In the genomic region with DNA sequence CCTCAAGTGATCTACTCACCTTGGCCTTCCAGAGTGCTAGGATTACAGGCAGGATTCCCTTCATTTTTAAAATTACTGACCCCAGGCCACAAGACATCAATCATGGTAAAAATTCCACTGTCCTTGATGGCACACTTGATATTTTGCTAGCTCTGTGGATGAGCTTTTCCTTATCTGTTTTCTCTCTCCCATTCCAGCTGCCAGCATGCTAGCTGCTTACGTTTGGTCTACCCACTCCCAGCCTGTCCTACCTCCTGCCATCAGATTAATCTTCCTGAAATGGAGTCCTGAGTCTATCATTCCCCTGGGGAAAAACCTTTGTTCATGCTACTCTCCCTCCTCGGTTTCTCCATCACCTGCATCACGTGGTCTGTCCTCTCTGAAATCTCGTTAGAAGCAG, we compare ENCODE assay signal across 17 cellular contexts.
DNase-seq lines count a peak whose midpoint lies in the region; ATAC-seq, FAIRE-seq and TF ChIP-seq lines count a peak whose summit lies in the region.
"Had no signal": no experiment of that assay in that cellular context is flagged by ENCODE, and none has a peak within 500 bp of the region (broad histone marks: within the 10 kb centered on the region; RNA-seq: fewer than 3 reads in every experiment).

No MANE protein-coding gene starts in this region.

- in situ Hi-C loops in K562 (cut with MboI) (no loop called here), ACHN (cut with HindIII; ENCODE audit: low pct_ligation_motif_present, low pct_unique_long_range_greater_than_20kb, low sequenced_read_pairs) (no loop called here)

- no peak overlapping the region for H3K4me3 Mint-ChIP-seq in GM23338
- no peak overlapping the region for H3K4me3 Mint-ChIP-seq in natural killer cell
- no peak overlapping the region for H3K4me3 Mint-ChIP-seq in endothelial cell (ENCODE audit: unreplicated experiment)

- H3K9me2 ChIP-seq in GM23338 (ENCODE audit: insufficient read depth): no peaks in the 10 kb centered on the region

- no peaks in the 10 kb centered on the region for H3F3A ChIP-seq in GM23338 (replicated peaks; ENCODE audit: low read depth)

- POLR2A ChIA-PET in K562 (lab: Yijun Ruan, JAX): interaction anchor here (0.5 kb wide), 1 partner anchor 49 kb away, joined by 3 read pairs; no protein-coding TSS in a partner anchor

- no peak for TF ChIP-seq RAD21 in K562 (CRISPR knock-in tag; conservative IDR thresholded peaks at IDR 0.05 in 1 of 2, IDR thresholded peaks at IDR 0.05 in 1 of 2)

- H3K79me2 ChIP-seq in GM23338 (replicated peaks; ENCODE audit: insufficient read depth) (peaks cover 4% of the 10 kb centered on the region; the same call in 1 of the 2 replicates), K562 (ENCODE audit: control insufficient read depth, insufficient read depth, low read length) (no peaks in the 10 kb centered on the region)

- no peaks in the 10 kb centered on the region; the same call in 1 of the 2 replicates for H3K9me3 ChIP-seq in K562 (replicated peaks; ENCODE audit: control insufficient read depth, insufficient read depth, low read depth, low read length)

- H3K36me3 ChIP-seq in GM23338 (ENCODE audit: insufficient read depth) (no peaks in the 10 kb centered on the region), K562 (ENCODE audit: control insufficient read depth, insufficient read depth, low read length) (no peaks in the 10 kb centered on the region)

- no peak for TF ChIP-seq EP300 in K562 (IDR thresholded peaks at IDR 0.05; ENCODE audit: low read length)

- H3K4me1 Mint-ChIP-seq in GM23338 (peaks cover 25% of the 10 kb centered on the region), natural killer cell (peaks cover 44 to 49% of the 10 kb centered on the region in 2 donors), endothelial cell (ENCODE audit: unreplicated experiment) (no peaks in the 10 kb centered on the region)

- CTCF ChIA-PET in K562 (lab: Yijun Ruan, JAX; ENCODE audit: low intra/inter-chr PET ratio): no interaction called here

- H3K27ac ChIP-seq in GM23338 (ENCODE audit: low read depth) (no peak overlapping the region), K562 (ENCODE audit: extremely low read depth, low read depth, low read length) (no peak overlapping the region)
- H3K27ac ChIP-seq: 22Rv1 had no signal

- H3K4me1 ChIP-seq in GM23338 (ENCODE audit: insufficient read depth) (peaks cover 23% of the 10 kb centered on the region), K562 (replicated peaks in 1 of 2; ENCODE audit: control insufficient read depth in 2 of 2, insufficient read depth in 2 of 2, low read length in 2 of 2) (no peaks in the 10 kb centered on the region; a peak in 1 of 5 replicates)

- H3K27ac Mint-ChIP-seq in GM23338: peak overlapping the region; percentile 1; the same call in 1 of the 2 replicates
- peak overlapping the region; percentile 68 to 92 for H3K27ac Mint-ChIP-seq in natural killer cell
- no peak overlapping the region for H3K27ac Mint-ChIP-seq in endothelial cell (ENCODE audit: unreplicated experiment)

- H3K27me3 Mint-ChIP-seq in GM23338 (ENCODE audit: insufficient read depth, low read depth, poor library complexity) (no peaks in the 10 kb centered on the region), natural killer cell (ENCODE audit: low read depth in 2 of 2) (no peaks in the 10 kb centered on the region), endothelial cell (ENCODE audit: unreplicated experiment) (no peaks in the 10 kb centered on the region)

- no TSS peak for BruUV-seq in K562 (replicated peaks; lab: Mats Ljungman, UMichigan)

- H3K27me3 ChIP-seq in GM23338 (ENCODE audit: insufficient read depth): no peaks in the 10 kb centered on the region
- H3K27me3 ChIP-seq in K562 (ENCODE audit: control insufficient read depth in 2 of 2, insufficient read depth in 2 of 2, low read length in 2 of 2): no peaks in the 10 kb centered on the region

- peak; percentile 10 for DNase-seq in DMS153 (lab: John Stamatoyannopoulos, UW)
- DNase-seq in DMS153 treated with DMSO at 0.1 percent for 48 hours (lab: John Stamatoyannopoulos, UW; ENCODE audit: unreplicated experiment): no peak
- no peak for DNase-seq in GM23338 (ENCODE audit: low spot score)
- DNase-seq in K562 (ENCODE audit: extremely low read depth in 1 of 4, low spot score in 3 of 4): no peak
- no peak for DNase-seq in natural killer cell
- DNase-seq in ACHN: no peak
- no peak for DNase-seq in endothelial cell (ENCODE audit: low spot score)
- DNase-seq in activated CD4-positive, alpha-beta T cell treated with anti-CD3 and anti-CD28 coated beads, Interleukin-2, amount 50 U/mL, for 4 hours: no peak
- DNase-seq: C1 segment of cervical spinal cord, Calu3, KG1, NCI-H1092, NCI-H1694, NCI-H2107, SHP77 had no signal

- intact Hi-C loops in K562 (cut with micrococcal nuclease) (no loop called here), natural killer cell (cut with micrococcal nuclease) (no loop called here)

- peaks cover 24% of the 10 kb centered on the region for H3K36me3 Mint-ChIP-seq in GM23338 (ENCODE audit: low read depth)
- peaks cover 7% of the 10 kb centered on the region for H3K36me3 Mint-ChIP-seq in natural killer cell
- H3K36me3 Mint-ChIP-seq in endothelial cell (ENCODE audit: low read depth, unreplicated experiment): no peaks in the 10 kb centered on the region

- no peak overlapping the region for H3K9ac ChIP-seq in K562 (ENCODE audit: insufficient read depth in 1 of 2, low read depth in 2 of 2, low read length in 2 of 2)

- no peak for ATAC-seq in GM23338
- no peak for ATAC-seq in K562
- ATAC-seq in natural killer cell: no peak

- no peak for FAIRE-seq in K562 (lab: Jason Lieb, UNC)
- FAIRE-seq: RCC 7860 had no signal

- H3K9me3 Mint-ChIP-seq in GM23338: peaks cover 18% of the 10 kb centered on the region
- H3K9me3 Mint-ChIP-seq in natural killer cell: no peaks in the 10 kb centered on the region
- H3K9me3 Mint-ChIP-seq in endothelial cell (ENCODE audit: unreplicated experiment): no peaks in the 10 kb centered on the region

- TF ChIP-seq POLR2A in K562 (conservative IDR thresholded peaks at IDR 0.05): no peak

- H3K4me3 ChIP-seq in GM23338 (no peak overlapping the region), K562 (no peak overlapping the region)

- H3K4me2 ChIP-seq in GM23338 (no peak overlapping the region), K562 (ENCODE audit: insufficient read depth, low read length) (no peak overlapping the region)

- no peak overlapping the region for H2AFZ ChIP-seq in GM23338
- H2AFZ ChIP-seq in K562 (ENCODE audit: low read depth, low read length): no peak overlapping the region

- WGBS in K562 (ENCODE audit: insufficient coverage, low coverage, missing lambda C conversion rate): 29% methylated on average over 4 of the region's 4 CpGs

- no peak for TF ChIP-seq CTCF in GM23338 (conservative IDR thresholded peaks at IDR 0.05; ENCODE audit: low read depth in 2 of 2)
- no peak for TF ChIP-seq CTCF in K562 (IDR thresholded peaks at IDR 0.05 in 2 of 3, conservative IDR thresholded peaks at IDR 0.05 in 1 of 3; ENCODE audit: insufficient read depth in 2 of 3, low read depth in 1 of 3, low read length in 3 of 3)
- TF ChIP-seq CTCF in natural killer cell (IDR thresholded peaks at IDR 0.05): no peak
- TF ChIP-seq CTCF in endothelial cell (IDR thresholded peaks at IDR 0.05; ENCODE audit: unreplicated experiment): no peak

- H4K20me1 ChIP-seq in GM23338 (replicated peaks; ENCODE audit: insufficient read depth) (no peaks in the 10 kb centered on the region), K562 (replicated peaks; ENCODE audit: control insufficient read depth, insufficient read depth, low read length) (no peaks in the 10 kb centered on the region)

- no peaks in the 10 kb centered on the region for H3K9me1 ChIP-seq in K562 (ENCODE audit: control insufficient read depth, insufficient read depth, low read length)

TF ChIP-seq in GM23338, 12 proteins besides CTCF, POLR2A, EP300 and RAD21 (continues in another document):
- TF ChIP-seq EZH2 (IDR thresholded peaks at IDR 0.05; ENCODE audit: low read depth, unreplicated experiment) (no peak), ZNF114 (CRISPR knock-in tag; IDR thresholded peaks at IDR 0.05) (no peak)
- TF ChIP-seq, protein P1, sequence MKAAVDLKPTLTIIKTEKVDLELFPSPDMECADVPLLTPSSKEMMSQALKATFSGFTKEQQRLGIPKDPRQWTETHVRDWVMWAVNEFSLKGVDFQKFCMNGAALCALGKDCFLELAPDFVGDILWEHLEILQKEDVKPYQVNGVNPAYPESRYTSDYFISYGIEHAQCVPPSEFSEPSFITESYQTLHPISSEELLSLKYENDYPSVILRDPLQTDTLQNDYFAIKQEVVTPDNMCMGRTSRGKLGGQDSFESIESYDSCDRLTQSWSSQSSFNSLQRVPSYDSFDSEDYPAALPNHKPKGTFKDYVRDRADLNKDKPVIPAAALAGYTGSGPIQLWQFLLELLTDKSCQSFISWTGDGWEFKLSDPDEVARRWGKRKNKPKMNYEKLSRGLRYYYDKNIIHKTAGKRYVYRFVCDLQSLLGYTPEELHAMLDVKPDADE (IDR thresholded peaks at IDR 0.05): no peak

TF ChIP-seq in K562, 482 proteins besides CTCF, POLR2A, EP300 and RAD21:
- TF ChIP-seq, protein P2, sequence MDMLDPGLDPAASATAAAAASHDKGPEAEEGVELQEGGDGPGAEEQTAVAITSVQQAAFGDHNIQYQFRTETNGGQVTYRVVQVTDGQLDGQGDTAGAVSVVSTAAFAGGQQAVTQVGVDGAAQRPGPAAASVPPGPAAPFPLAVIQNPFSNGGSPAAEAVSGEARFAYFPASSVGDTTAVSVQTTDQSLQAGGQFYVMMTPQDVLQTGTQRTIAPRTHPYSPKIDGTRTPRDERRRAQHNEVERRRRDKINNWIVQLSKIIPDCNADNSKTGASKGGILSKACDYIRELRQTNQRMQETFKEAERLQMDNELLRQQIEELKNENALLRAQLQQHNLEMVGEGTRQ (CRISPR knock-in tag; IDR thresholded peaks at IDR 0.05): peak; percentile 50
- TF ChIP-seq NRF1 (conservative IDR thresholded peaks at IDR 0.05 in 1 of 2, IDR thresholded peaks at IDR 0.05 in 1 of 2): no peak
- no peak for TF ChIP-seq KLF6 (CRISPR knock-in tag; IDR thresholded peaks at IDR 0.05; ENCODE audit: borderline replicate concordance)
